8 cellular contexts compared by ENCODE assay signal in the genomic region with DNA sequence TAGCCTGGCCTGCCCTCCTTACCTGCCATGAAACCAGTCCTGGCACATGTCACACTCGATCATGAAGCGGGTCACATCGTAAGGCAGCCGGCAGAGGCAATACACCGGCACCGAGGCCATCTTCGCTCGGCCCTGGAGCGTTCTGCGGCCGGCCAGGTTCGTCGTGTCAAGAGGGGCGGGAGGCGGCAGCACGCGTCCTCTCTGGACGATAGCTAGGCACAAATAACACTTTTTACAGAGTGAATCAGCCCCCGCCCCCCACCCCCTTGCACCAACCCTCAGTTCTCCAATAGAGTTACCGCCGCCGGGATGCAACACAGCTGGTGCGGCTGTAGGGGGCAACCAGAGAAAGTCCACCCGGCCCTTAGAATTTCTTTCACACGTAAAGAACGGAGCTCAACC. TPM values are rescaled to one million over a fixed set of nuclear protein-coding genes. Genes with fewer than 3 reads are reported as not detected.
DNase-seq lines count a peak whose midpoint lies in the region; ATAC-seq and TF ChIP-seq lines count a peak whose summit lies in the region.

No MANE protein-coding gene starts in this region.

- peak overlapping the region; percentile 91 to 99 (median 97) for H3K27ac Mint-ChIP-seq in naive thymus-derived CD4-positive, alpha-beta T cell

- TF ChIP-seq CTCF in GM13977 (IDR thresholded peaks at IDR 0.05; ENCODE audit: extremely low read depth, insufficient read depth, missing control alignments): peak; percentile 15

- H3K36me3 ChIP-seq in ACC112 (ENCODE audit: insufficient read depth, low read length): no peaks in the 10 kb centered on the region
- no peaks in the 10 kb centered on the region for H3K36me3 ChIP-seq in esophagus (ENCODE audit: control insufficient read depth in 2 of 2, insufficient read depth in 2 of 2, low read length in 1 of 2)
- no peaks in the 10 kb centered on the region for H3K36me3 ChIP-seq in naive thymus-derived CD4-positive, alpha-beta T cell (ENCODE audit: control insufficient read depth in 2 of 3, insufficient read depth in 3 of 3, low read length in 3 of 3)

- H3K27ac ChIP-seq in ACC112 (ENCODE audit: low read depth, low read length) (no peak overlapping the region), esophagus (ENCODE audit: low read depth in 2 of 2, low read length in 1 of 2) (peak overlapping the region in 1 of 2 donors; percentile 99)
- H3K27ac ChIP-seq in naive thymus-derived CD4-positive, alpha-beta T cell (ENCODE audit: low read depth, low read length): peak overlapping the region; percentile 95

- WGBS in esophagus, 2 donors: 3 to 51% methylated on average over 26 of the region's 26 CpGs

- H3K9me3 ChIP-seq in esophagus (ENCODE audit: control insufficient read depth in 2 of 2, insufficient read depth in 1 of 2, low read depth in 1 of 2, low read length in 1 of 2): no peaks in the 10 kb centered on the region
- H3K9me3 ChIP-seq in naive thymus-derived CD4-positive, alpha-beta T cell (ENCODE audit: control insufficient read depth in 2 of 3, low read length in 3 of 3): no peaks in the 10 kb centered on the region

- no peak for ATAC-seq in naive thymus-derived CD4-positive, alpha-beta T cell
- ATAC-seq in HG02571 (IDR thresholded peaks at IDR 0.05; ENCODE audit: unreplicated experiment): no peak

- CTCF ChIA-PET in naive thymus-derived CD4-positive, alpha-beta T cell (lab: Charles Lee): interaction anchor here (0.6 to 1.2 kb wide), 2 partner anchors 42 to 140 kb away, joined by 3 to 4 read pairs; a partner anchor contains a TSS

- peaks cover 8 to 36% (median 17%) of the 10 kb centered on the region in 7 donors for H3K4me1 Mint-ChIP-seq in naive thymus-derived CD4-positive, alpha-beta T cell

- peak overlapping the region; percentile 84 to 96 (median 94) for H3K4me3 Mint-ChIP-seq in naive thymus-derived CD4-positive, alpha-beta T cell

- H3K4me1 ChIP-seq in ACC112 (ENCODE audit: control insufficient read depth, insufficient read depth, low read length, unreplicated experiment): no peaks in the 10 kb centered on the region
- peaks cover 0 to 3% of the 10 kb centered on the region in 2 donors for H3K4me1 ChIP-seq in esophagus (ENCODE audit: control insufficient read depth in 2 of 2, insufficient read depth in 2 of 2, low read length in 1 of 2)
- H3K4me1 ChIP-seq in naive thymus-derived CD4-positive, alpha-beta T cell (ENCODE audit: control insufficient read depth in 2 of 2, insufficient read depth in 2 of 2, low read length in 2 of 2): peaks cover 9% of the 10 kb centered on the region in 2 donors

- no peaks in the 10 kb centered on the region for H3K27me3 ChIP-seq in ACC112 (ENCODE audit: insufficient read depth, low read length)
- H3K27me3 ChIP-seq in esophagus (ENCODE audit: control insufficient read depth in 1 of 2, insufficient read depth in 2 of 2, low read length in 2 of 2): no peaks in the 10 kb centered on the region
- no peaks in the 10 kb centered on the region for H3K27me3 ChIP-seq in naive thymus-derived CD4-positive, alpha-beta T cell (ENCODE audit: control insufficient read depth in 2 of 2, insufficient read depth in 2 of 2, low read length in 2 of 2)

- H3K4me3 ChIP-seq in ACC112 (ENCODE audit: low read depth, low read length) (peak overlapping the region; percentile 94), esophagus (ENCODE audit: low read depth in 1 of 2, low read length in 2 of 2) (peak overlapping the region; percentile 52 to 70)
- peak overlapping the region; percentile 70 for H3K4me3 ChIP-seq in naive thymus-derived CD4-positive, alpha-beta T cell (ENCODE audit: low read length)

- DNase-seq in GM13977 (ENCODE audit: low spot score): peak; percentile 42
- peak; percentile 79 for DNase-seq in NCI-H82 (lab: John Stamatoyannopoulos, UW)
- DNase-seq in activated CD8-positive, alpha-beta memory T cell treated with anti-CD3 and anti-CD28 coated beads, Interleukin-2, amount 50 U/mL, for 4 hours: peak; percentile 40
- peak in 7 of 9 donors; percentile 2 to 37 (median 13) for DNase-seq in naive thymus-derived CD4-positive, alpha-beta T cell
- peak; percentile 20 for DNase-seq in superior temporal gyrus (ENCODE audit: extremely low spot score)

- no peaks in the 10 kb centered on the region for H3K9me3 Mint-ChIP-seq in naive thymus-derived CD4-positive, alpha-beta T cell

- POLR2A ChIA-PET in naive thymus-derived CD4-positive, alpha-beta T cell (lab: Charles Lee): interaction anchor here (1.1 to 4.2 kb wide), 7 partner anchors 140 to 755 kb away, joined by 3 to 31 read pairs (median 8); a partner anchor contains a TSS

- peaks cover 11% of the 10 kb centered on the region for H3K79me2 ChIP-seq in ACC112 (ENCODE audit: control insufficient read depth, insufficient read depth, low read length, unreplicated experiment)

- no peak overlapping the region for H2AFZ ChIP-seq in ACC112 (ENCODE audit: low read length, unreplicated experiment)

- intact Hi-C loops in naive thymus-derived CD4-positive, alpha-beta T cell (cut with micrococcal nuclease): loop anchor here (2.0 to 10.0 kb wide), 9 partner anchors 328 to 1675 kb away; a partner anchor contains a TSS

- in situ Hi-C loops in GM13977 (cut with MboI; ENCODE audit: low pct_unique_long_range_greater_than_20kb, low sequenced_read_pairs, unreplicated experiment): no loop called here

- no peaks in the 10 kb centered on the region for H3K27me3 Mint-ChIP-seq in naive thymus-derived CD4-positive, alpha-beta T cell

- peaks cover 0 to 10% (median 1%) of the 10 kb centered on the region in 5 donors for H3K36me3 Mint-ChIP-seq in naive thymus-derived CD4-positive, alpha-beta T cell

RNA-seq across cellular contexts. Expression of a gene that starts 1.7 kb away (rescaled TPM):
- 10 to 100 TPM in 1 of 2 donors, 1 to 10 TPM in 1; 6.7 to 10.3 TPM for polyA plus RNA-seq in esophagus
- 10 to 100 TPM; 48.5 to 80.2 (median 54.5) TPM for total RNA-seq in naive thymus-derived CD4-positive, alpha-beta T cell
- polyA plus RNA-seq in naive thymus-derived CD4-positive, alpha-beta T cell: 10 to 100 TPM; 11.7 to 20.5 TPM

Comparison
In these comparisons a context has a peak if more than half of its experiments do, and no peak if none do; other contexts are left out.
1. DNase-seq: peak in every context shown above with its lines; median percentile 79 in NCI-H82; 42 in GM13977; 40 in activated CD8-positive, alpha-beta memory T cell treated with anti-CD3 and anti-CD28 coated beads, Interleukin-2, amount 50 U/mL, for 4 hours; 20 in superior temporal gyrus; 13 in naive thymus-derived CD4-positive, alpha-beta T cell.